ENCODE assay signal across 23 cellular contexts in genomic region chr1:109135940-109136339, GRCh38.
"Had no signal": no experiment of that assay in that cellular context is flagged by ENCODE, and none has a peak within 500 bp of the region (broad histone marks: within the 10 kb centered on the region; RNA-seq: fewer than 3 reads in every experiment).

No MANE protein-coding gene starts in this region.

- H3K4me1 Mint-ChIP-seq: activated T-helper 17 cell treated with anti-CD3 and anti-CD28 coated beads, Interleukin-2, amount 50 U/mL, for 72 hours had no signal

- H3K9me3 Mint-ChIP-seq: activated CD4-positive, alpha-beta T cell treated with anti-CD3 and anti-CD28 coated beads, Interleukin-2, amount 10 ng/mL, durations not matched to agents 7 days and 5 days; activated CD8-positive, alpha-beta T cell treated with anti-CD3 and anti-CD28 coated beads for 36 hours; activated naive CD4-positive, alpha-beta T cell treated with anti-CD3 and anti-CD28 coated beads, Interleukin-2, amount 50 U/mL, for 72 hours; activated T-helper 17 cell treated with anti-CD3 and anti-CD28 coated beads, Interleukin-2, amount 50 U/mL, for 72 hours; memory B cell; naive B cell; T-cell; T-helper 2 cell treated with Interferon-gamma antibody and Interleukin-4, amounts not matched to agents 5 μg/mL and 100 μg/mL, for 36 hours had no signal

- H3K27me3 Mint-ChIP-seq: activated CD4-positive, alpha-beta T cell treated with anti-CD3 and anti-CD28 coated beads, Interleukin-2, amount 10 ng/mL, durations not matched to agents 7 days and 5 days; activated CD8-positive, alpha-beta memory T cell treated with anti-CD3 and anti-CD28 coated beads, Interleukin-2, amount 10 ng/mL, durations not matched to agents 7 days and 5 days; activated CD8-positive, alpha-beta T cell treated with anti-CD3 and anti-CD28 coated beads for 36 hours; activated T-helper 17 cell treated with anti-CD3 and anti-CD28 coated beads, Interleukin-2, amount 50 U/mL, for 72 hours; memory B cell; naive B cell; T-cell had no signal

- H3K27ac ChIP-seq: epithelial cell of prostate, gastroesophageal sphincter, psoas muscle, testis, upper lobe of left lung, WERI-Rb-1 had no signal

- ATAC-seq: activated CD8-positive, alpha-beta memory T cell treated with anti-CD3 and anti-CD28 coated beads, Interleukin-2, amount 10 ng/mL, durations not matched to agents 7 days and 5 days; activated CD8-positive, alpha-beta T cell treated with anti-CD3 and anti-CD28 coated beads for 36 hours; activated naive CD4-positive, alpha-beta T cell treated with anti-CD3 and anti-CD28 coated beads, Interleukin-2, amount 50 U/mL, for 72 hours; activated T-helper 17 cell treated with anti-CD3 and anti-CD28 coated beads, Interleukin-2, amount 50 U/mL, for 72 hours; gastroesophageal sphincter; psoas muscle; T-cell had no signal

- H3K9me3 ChIP-seq: gastroesophageal sphincter, psoas muscle, right atrium auricular region, testis, upper lobe of left lung had no signal

- H3K4me3 Mint-ChIP-seq: activated CD4-positive, alpha-beta T cell treated with anti-CD3 and anti-CD28 coated beads, Interleukin-2, amount 10 ng/mL, durations not matched to agents 7 days and 5 days; activated CD8-positive, alpha-beta memory T cell treated with anti-CD3 and anti-CD28 coated beads, Interleukin-2, amount 10 ng/mL, durations not matched to agents 7 days and 5 days; activated CD8-positive, alpha-beta T cell treated with anti-CD3 and anti-CD28 coated beads for 36 hours; activated T-helper 17 cell treated with anti-CD3 and anti-CD28 coated beads, Interleukin-2, amount 50 U/mL, for 72 hours; memory B cell; naive B cell; T-cell; T-helper 2 cell treated with Interferon-gamma antibody and Interleukin-4, amounts not matched to agents 5 μg/mL and 100 μg/mL, for 36 hours had no signal

- H3K36me3 Mint-ChIP-seq: activated CD8-positive, alpha-beta memory T cell treated with anti-CD3 and anti-CD28 coated beads, Interleukin-2, amount 10 ng/mL, durations not matched to agents 7 days and 5 days; activated naive CD4-positive, alpha-beta T cell treated with anti-CD3 and anti-CD28 coated beads, Interleukin-2, amount 50 U/mL, for 72 hours; memory B cell; naive B cell had no signal

- FAIRE-seq: islet of Langerhans, TTC549 had no signal

- H3K36me3 ChIP-seq: gastroesophageal sphincter, right atrium auricular region, upper lobe of left lung, WERI-Rb-1 had no signal

- H3K27ac Mint-ChIP-seq: activated CD4-positive, alpha-beta T cell treated with anti-CD3 and anti-CD28 coated beads, Interleukin-2, amount 10 ng/mL, durations not matched to agents 7 days and 5 days; activated CD8-positive, alpha-beta memory T cell treated with anti-CD3 and anti-CD28 coated beads, Interleukin-2, amount 10 ng/mL, durations not matched to agents 7 days and 5 days; activated CD8-positive, alpha-beta T cell treated with anti-CD3 and anti-CD28 coated beads for 36 hours; activated naive CD4-positive, alpha-beta T cell treated with anti-CD3 and anti-CD28 coated beads, Interleukin-2, amount 50 U/mL, for 72 hours; activated T-helper 17 cell treated with anti-CD3 and anti-CD28 coated beads, Interleukin-2, amount 50 U/mL, for 72 hours; memory B cell; T-cell; T-helper 2 cell treated with Interferon-gamma antibody and Interleukin-4, amounts not matched to agents 5 μg/mL and 100 μg/mL, for 36 hours had no signal

- H3K27me3 ChIP-seq: gastroesophageal sphincter, right atrium auricular region, testis, upper lobe of left lung had no signal

- H3K4me3 ChIP-seq: gastroesophageal sphincter, psoas muscle, right atrium auricular region, testis, upper lobe of left lung had no signal

- H3K4me1 ChIP-seq: testis had no signal

- DNase-seq: activated CD4-positive, alpha-beta T cell treated with anti-CD3 and anti-CD28 coated beads, Interleukin-2, amount 10 ng/mL, durations not matched to agents 7 days and 5 days; activated CD4-positive, CD25-positive, alpha-beta regulatory T cell treated with anti-CD3 and anti-CD28 coated beads, Interleukin-2, amount 50 U/mL, for 72 hours; activated CD8-positive, alpha-beta memory T cell treated with anti-CD3 and anti-CD28 coated beads, Interleukin-2, amount 10 ng/mL, durations not matched to agents 7 days and 5 days; activated CD8-positive, alpha-beta T cell treated with anti-CD3 and anti-CD28 coated beads for 36 hours; cerebellar nuclear complex; cortex of kidney; head of caudate nucleus; naive B cell; psoas muscle; stimulated activated CD4-positive, alpha-beta T cell treated with anti-CD3 and anti-CD28 coated beads, Interleukin-1b, Interleukin-23, amount 100 ng/mL, for 48 hours; T-cell; testis; upper lobe of left lung; WERI-Rb-1 had no signal
